In the genomic region with DNA sequence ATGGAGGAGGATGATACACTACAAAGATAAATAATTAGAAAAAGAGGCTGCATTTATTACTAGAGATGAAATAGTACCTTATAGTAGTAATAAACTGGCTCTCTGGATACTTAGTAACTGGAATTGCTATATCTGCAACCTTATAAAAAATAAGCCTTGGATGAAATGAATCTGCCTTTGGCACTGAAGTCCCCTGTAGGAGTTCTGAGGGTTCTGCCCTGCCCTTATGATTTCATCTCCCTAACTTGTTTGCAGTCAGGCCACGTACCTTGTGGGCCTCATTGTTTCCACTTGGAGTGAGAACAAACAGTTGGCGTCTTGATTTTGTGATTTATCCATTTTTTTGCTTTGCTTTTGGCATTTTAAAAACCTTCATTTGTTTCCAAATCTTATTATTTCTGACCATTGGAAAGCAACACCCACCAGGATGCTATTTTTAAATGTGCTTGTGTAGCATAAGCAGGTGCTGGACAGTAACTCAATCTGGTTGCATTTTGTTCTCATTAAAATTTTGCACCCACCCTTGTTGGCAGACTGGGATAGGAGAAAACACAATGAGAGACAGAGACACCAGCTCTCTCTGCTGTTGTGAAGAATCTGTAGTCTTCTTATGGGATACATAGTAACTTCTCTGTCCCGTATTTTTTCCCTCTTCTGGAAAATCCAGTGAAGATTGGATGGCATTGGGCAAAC, we compare ENCODE assay signal across 32 cellular contexts.
"Had no signal": no experiment of that assay in that cellular context is flagged by ENCODE, and none has a peak within 500 bp of the region (broad histone marks: within the 10 kb centered on the region; RNA-seq: fewer than 3 reads in every experiment).

No MANE protein-coding gene starts in this region.

- H3K36me3 ChIP-seq: adrenal gland, brain microvascular endothelial cell, breast epithelium had no signal

- H3K27me3 ChIP-seq: adrenal gland, body of pancreas, brain microvascular endothelial cell, breast epithelium had no signal

- H3K9me3 ChIP-seq: adrenal gland, body of pancreas, breast epithelium had no signal

- H3K4me1 ChIP-seq: adrenal gland, body of pancreas, breast epithelium had no signal

- DNase-seq: activated B cell treated with CpG ODN at 0.5 μM for 24 hours; activated CD4-positive, alpha-beta memory T cell treated with anti-CD3 and anti-CD28 coated beads for 36 hours; activated CD4-positive, alpha-beta T cell treated with anti-CD3 and anti-CD28 coated beads for 4 hours; activated CD4-positive, alpha-beta T cell treated with anti-CD3 and anti-CD28 coated beads, Interleukin-2, amount 10 ng/mL, durations not matched to agents 24 days and 14 days; activated CD4-positive, alpha-beta T cell treated with anti-CD3 and anti-CD28 coated beads, Interleukin-2, amount 50 U/mL, for 1 hour; activated CD4-positive, alpha-beta T cell treated with anti-CD3 and anti-CD28 coated beads, Interleukin-2, amount 50 U/mL, for 4 hours; activated CD4-positive, CD25-positive, alpha-beta regulatory T cell treated with anti-CD3 and anti-CD28 coated beads, Interleukin-2, amount 50 U/mL, for 72 hours; activated CD8-positive, alpha-beta memory T cell treated with anti-CD3 and anti-CD28 coated beads, Interleukin-2, amount 50 U/mL, for 4 hours; activated CD8-positive, alpha-beta T cell treated with anti-CD3 and anti-CD28 coated beads for 36 hours; activated effector memory CD4-positive, alpha-beta T cell treated with anti-CD3 and anti-CD28 coated beads, Interleukin-2, amount 50 U/mL, for 16 hours; activated gamma-delta T cell treated with Interleukin-2 at 50 U/mL for 16 hours; activated naive CD4-positive, alpha-beta T cell; activated naive CD4-positive, alpha-beta T cell treated with anti-CD3 and anti-CD28 coated beads for 36 hours; activated naive CD4-positive, alpha-beta T cell treated with anti-CD3 and anti-CD28 coated beads, Interleukin-2, amount 50 U/mL, for 16 hours; activated naive CD8-positive, alpha-beta T cell treated with anti-CD3 and anti-CD28 coated beads for 36 hours; activated T-cell treated with anti-CD3 and anti-CD28 coated beads for 4 hours; activated T-cell treated with anti-CD3 and anti-CD28 coated beads, Interleukin-2, amount 50 U/mL, for 1 hour; activated T-cell treated with anti-CD3 and anti-CD28 coated beads, Interleukin-2, amount 50 U/mL, for 4 hours; activated T-cell treated with anti-CD3 and anti-CD28 coated beads, Interleukin-2, amount 50 U/mL, for 72 hours; adrenal gland; amniotic stem cell; aorta; body of pancreas; brain microvascular endothelial cell; central memory CD4-positive, alpha-beta T cell; T-helper 1 cell; T-helper 2 cell; T-helper 9 cell had no signal

- H3K4me3 ChIP-seq: adrenal gland, body of pancreas, breast epithelium had no signal

- H3K27ac ChIP-seq: adrenal gland, body of pancreas, brain microvascular endothelial cell, breast epithelium, VCaP had no signal

- ATAC-seq: activated CD8-positive, alpha-beta T cell treated with anti-CD3 and anti-CD28 coated beads for 36 hours; activated naive CD4-positive, alpha-beta T cell treated with anti-CD3 and anti-CD28 coated beads, Interleukin-2, amount 50 U/mL, for 72 hours; activated T-cell treated with anti-CD3 and anti-CD28 coated beads, Interleukin-2, amount 50 U/mL, for 4 hours; activated T-cell treated with anti-CD3 and anti-CD28 coated beads, Interleukin-2, amount 50 U/mL, for 72 hours; activated T-helper 17 cell treated with anti-CD3 and anti-CD28 coated beads, Interleukin-2, amount 50 U/mL, for 72 hours; body of pancreas had no signal
